ENCODE assay signal across 19 cellular contexts in genomic region chr19:6242677-6243076, GRCh38. TPM values are rescaled to one million over a fixed set of nuclear protein-coding genes. Genes with fewer than 3 reads are reported as not detected.
A peak's percentile ranks its signal among the peaks of the same experiment; 100 is the strongest.
DNase-seq lines count a peak whose midpoint lies in the region; ATAC-seq, FAIRE-seq and TF ChIP-seq lines count a peak whose summit lies in the region.
"Had no signal": no experiment of that assay in that cellular context is flagged by ENCODE, and none has a peak within 500 bp of the region (broad histone marks: within the 10 kb centered on the region; RNA-seq: fewer than 3 reads in every experiment).

No MANE protein-coding gene starts in this region.

- H3K27ac ChIP-seq in HepG2 (ENCODE audit: extremely low read length, insufficient read depth, low read length) (peak overlapping the region; percentile 74), stomach (peak overlapping the region in 3 of 5 donors; percentile 28 to 56 (median 52)), esophagus squamous epithelium (peak overlapping the region in 1 of 4 donors; percentile 46), colonic mucosa (no peak overlapping the region)
- H3K27ac ChIP-seq: parathyroid adenoma had no signal

- TF ChIP-seq POLR2A in HepG2 (IDR thresholded peaks at IDR 0.05; ENCODE audit: insufficient read depth in 1 of 2, low read depth in 2 of 2, low read length in 2 of 2) (no peak), stomach (IDR thresholded peaks at IDR 0.05) (no peak), esophagus squamous epithelium (IDR thresholded peaks at IDR 0.05) (no peak)

- H3K79me2 ChIP-seq in HepG2 (ENCODE audit: insufficient read depth, low read length) = peaks cover 66% of the 10 kb centered on the region

- H3K4me3 ChIP-seq in HepG2 (replicated peaks in 1 of 3; ENCODE audit: insufficient read depth in 1 of 3, low read depth in 2 of 3, low read length in 3 of 3) (no peak overlapping the region), stomach (no peak overlapping the region), esophagus squamous epithelium (no peak overlapping the region), colonic mucosa (no peak overlapping the region)

- CTCF ChIA-PET in activated naive CD4-positive, alpha-beta T cell treated with anti-CD3 and anti-CD28 coated beads, Interleukin-2, amount 10 ng/mL, durations not matched to agents 7 days and 5 days (lab: Charles Lee) = interaction anchor here (1.0 kb wide), 1 partner anchor 24 kb away, joined by 3 read pairs; no protein-coding TSS in a partner anchor
- CTCF ChIA-PET in activated naive CD4-positive, alpha-beta T cell treated with anti-CD3 and anti-CD28 coated beads for 36 hours (lab: Charles Lee) = no interaction called here
- CTCF ChIA-PET in activated CD8-positive, alpha-beta T cell treated with anti-CD3 and anti-CD28 coated beads, Interleukin-2, amount 10 ng/mL, durations not matched to agents 7 days and 5 days (lab: Charles Lee) = interaction anchor here (1.3 kb wide), 1 partner anchor 18 kb away, joined by 3 read pairs; no protein-coding TSS in a partner anchor
- CTCF ChIA-PET in HepG2 (lab: Yijun Ruan, JAX; ENCODE audit: low intra/inter-chr PET ratio, low total read pairs) = no interaction called here

- DNase-seq in activated naive CD4-positive, alpha-beta T cell treated with anti-CD3 and anti-CD28 coated beads, Interleukin-2, amount 10 ng/mL, durations not matched to agents 7 days and 5 days = no peak
- no peak for DNase-seq in activated naive CD4-positive, alpha-beta T cell treated with anti-CD3 and anti-CD28 coated beads for 36 hours
- DNase-seq in activated CD8-positive, alpha-beta T cell treated with anti-CD3 and anti-CD28 coated beads, Interleukin-2, amount 10 ng/mL, durations not matched to agents 7 days and 5 days = no peak
- DNase-seq in HepG2 (ENCODE audit: low spot score) (no peak), stomach (no peak), esophagus squamous epithelium (lab: John Stamatoyannopoulos, UW) (no peak), colonic mucosa (no peak), NCI-H2171 (lab: John Stamatoyannopoulos, UW) (no peak)
- DNase-seq: activated B cell treated with CpG ODN at 0.5 μM for 24 hours; activated CD8-positive, alpha-beta memory T cell treated with anti-CD3 and anti-CD28 coated beads, Interleukin-2, amount 50 U/mL, for 4 hours; GOT3; hypothalamus; left colon; NCI-H1417 treated with DMSO at 0.1 percent for 48 hours; SHP77 treated with DMSO at 0.1 percent for 48 hours; stimulated activated naive CD4-positive, alpha-beta T cell treated with Interleukin-2 at 50 U/mL for 16 hours had no signal

- no peak overlapping the region for H2AFZ ChIP-seq in HepG2 (ENCODE audit: low read length)
- H2AFZ ChIP-seq: parathyroid adenoma had no signal

- no peaks in the 10 kb centered on the region for H3K9me3 Mint-ChIP-seq in activated naive CD4-positive, alpha-beta T cell treated with anti-CD3 and anti-CD28 coated beads, Interleukin-2, amount 10 ng/mL, durations not matched to agents 7 days and 5 days
- no peaks in the 10 kb centered on the region for H3K9me3 Mint-ChIP-seq in activated naive CD4-positive, alpha-beta T cell treated with anti-CD3 and anti-CD28 coated beads for 36 hours
- no peaks in the 10 kb centered on the region for H3K9me3 Mint-ChIP-seq in activated CD8-positive, alpha-beta T cell treated with anti-CD3 and anti-CD28 coated beads, Interleukin-2, amount 10 ng/mL, durations not matched to agents 7 days and 5 days (ENCODE audit: insufficient read depth)
- H3K9me3 Mint-ChIP-seq: activated naive CD4-positive, alpha-beta T cell treated with anti-CD3 and anti-CD28 coated beads, Interleukin-2, amount 50 U/mL, for 24 hours had no signal

- H3K4me3 Mint-ChIP-seq in activated naive CD4-positive, alpha-beta T cell treated with anti-CD3 and anti-CD28 coated beads, Interleukin-2, amount 10 ng/mL, durations not matched to agents 7 days and 5 days = no peak overlapping the region
- H3K4me3 Mint-ChIP-seq in activated naive CD4-positive, alpha-beta T cell treated with anti-CD3 and anti-CD28 coated beads for 36 hours = no peak overlapping the region
- no peak overlapping the region for H3K4me3 Mint-ChIP-seq in activated CD8-positive, alpha-beta T cell treated with anti-CD3 and anti-CD28 coated beads, Interleukin-2, amount 10 ng/mL, durations not matched to agents 7 days and 5 days
- H3K4me3 Mint-ChIP-seq: activated B cell treated with CpG ODN at 0.5 μM for 24 hours; activated naive CD4-positive, alpha-beta T cell treated with anti-CD3 and anti-CD28 coated beads, Interleukin-2, amount 50 U/mL, for 24 hours had no signal

- no TSS peak for BruUV-seq in HepG2 (replicated peaks; lab: Mats Ljungman, UMichigan)

- H3K27ac Mint-ChIP-seq in activated naive CD4-positive, alpha-beta T cell treated with anti-CD3 and anti-CD28 coated beads, Interleukin-2, amount 10 ng/mL, durations not matched to agents 7 days and 5 days = peak overlapping the region; percentile 16
- no peak overlapping the region for H3K27ac Mint-ChIP-seq in activated naive CD4-positive, alpha-beta T cell treated with anti-CD3 and anti-CD28 coated beads for 36 hours
- H3K27ac Mint-ChIP-seq in activated CD8-positive, alpha-beta T cell treated with anti-CD3 and anti-CD28 coated beads, Interleukin-2, amount 10 ng/mL, durations not matched to agents 7 days and 5 days = peak overlapping the region; percentile 55
- H3K27ac Mint-ChIP-seq: activated B cell treated with CpG ODN at 0.5 μM for 24 hours; activated naive CD4-positive, alpha-beta T cell treated with anti-CD3 and anti-CD28 coated beads, Interleukin-2, amount 50 U/mL, for 24 hours had no signal

- intact Hi-C loops in activated naive CD4-positive, alpha-beta T cell treated with anti-CD3 and anti-CD28 coated beads for 36 hours (cut with micrococcal nuclease) = no loop called here
- intact Hi-C loops in HepG2 (cut with micrococcal nuclease; ENCODE audit: unreplicated experiment) (no loop called here), stomach (cut with DNase I; ENCODE audit: low total_unique reads) (no loop called here), esophagus squamous epithelium (cut with DNase I) (no loop called here), colonic mucosa (cut with DNase I) (no loop called here)

- no peaks in the 10 kb centered on the region for H3K27me3 Mint-ChIP-seq in activated naive CD4-positive, alpha-beta T cell treated with anti-CD3 and anti-CD28 coated beads, Interleukin-2, amount 10 ng/mL, durations not matched to agents 7 days and 5 days
- H3K27me3 Mint-ChIP-seq in activated naive CD4-positive, alpha-beta T cell treated with anti-CD3 and anti-CD28 coated beads for 36 hours (ENCODE audit: low read depth) = no peaks in the 10 kb centered on the region
- H3K27me3 Mint-ChIP-seq in activated CD8-positive, alpha-beta T cell treated with anti-CD3 and anti-CD28 coated beads, Interleukin-2, amount 10 ng/mL, durations not matched to agents 7 days and 5 days (ENCODE audit: low read depth) = no peaks in the 10 kb centered on the region
- H3K27me3 Mint-ChIP-seq: activated B cell treated with CpG ODN at 0.5 μM for 24 hours; activated naive CD4-positive, alpha-beta T cell treated with anti-CD3 and anti-CD28 coated beads, Interleukin-2, amount 50 U/mL, for 24 hours had no signal

- H3K36me3 ChIP-seq in HepG2 (replicated peaks in 1 of 2; ENCODE audit: control insufficient read depth in 1 of 2, insufficient read depth in 2 of 2, low read length in 2 of 2) (peaks cover 4 to 12% of the 10 kb centered on the region in 2 experiments; a peak in 3 of 5 replicates), stomach (peaks cover 0 to 4% (median 0%) of the 10 kb centered on the region in 4 donors), esophagus squamous epithelium (peaks cover 0 to 20% (median 0%) of the 10 kb centered on the region in 3 donors), colonic mucosa (no peaks in the 10 kb centered on the region)

- no peak overlapping the region for H3K4me2 ChIP-seq in HepG2 (ENCODE audit: low read depth, low read length)

- H3K4me1 ChIP-seq in HepG2 (ENCODE audit: insufficient read depth, low read length) (peaks cover 64% of the 10 kb centered on the region), stomach (peaks cover 40 to 81% (median 54%) of the 10 kb centered on the region in 4 donors), esophagus squamous epithelium (peaks cover 38 to 69% (median 45%) of the 10 kb centered on the region in 3 donors), colonic mucosa (no peaks in the 10 kb centered on the region)

- peak overlapping the region; percentile 43; the same call in 1 of the 2 replicates for H3K9ac ChIP-seq in HepG2 (ENCODE audit: insufficient read depth, low read depth, low read length)
- no peak overlapping the region for H3K9ac ChIP-seq in colonic mucosa (ENCODE audit: low read depth in 2 of 2, low read length in 2 of 2)
- H3K9ac ChIP-seq: parathyroid adenoma had no signal

- peaks cover 30% of the 10 kb centered on the region for H3K4me1 Mint-ChIP-seq in activated naive CD4-positive, alpha-beta T cell treated with anti-CD3 and anti-CD28 coated beads, Interleukin-2, amount 10 ng/mL, durations not matched to agents 7 days and 5 days
- peaks cover 45% of the 10 kb centered on the region for H3K4me1 Mint-ChIP-seq in activated naive CD4-positive, alpha-beta T cell treated with anti-CD3 and anti-CD28 coated beads for 36 hours (ENCODE audit: low read depth)
- H3K4me1 Mint-ChIP-seq in activated CD8-positive, alpha-beta T cell treated with anti-CD3 and anti-CD28 coated beads, Interleukin-2, amount 10 ng/mL, durations not matched to agents 7 days and 5 days (ENCODE audit: low read depth) = peaks cover 38% of the 10 kb centered on the region

- POLR2A ChIA-PET in activated CD8-positive, alpha-beta T cell treated with anti-CD3 and anti-CD28 coated beads, Interleukin-2, amount 10 ng/mL, durations not matched to agents 7 days and 5 days (lab: Charles Lee) = no interaction called here
- POLR2A ChIA-PET in HepG2 (lab: Yijun Ruan, JAX) = no interaction called here

- H3K9me3 ChIP-seq in HepG2 (ENCODE audit: low read length) (no peaks in the 10 kb centered on the region), stomach (no peaks in the 10 kb centered on the region), esophagus squamous epithelium (no peaks in the 10 kb centered on the region), colonic mucosa (no peaks in the 10 kb centered on the region)

- no peak for TF ChIP-seq CTCF in HepG2 (CRISPR knock-in tag; IDR thresholded peaks at IDR 0.05)
- TF ChIP-seq CTCF in stomach (IDR thresholded peaks at IDR 0.05) = no peak
- TF ChIP-seq CTCF in esophagus squamous epithelium (IDR thresholded peaks at IDR 0.05) = no peak
- TF ChIP-seq CTCF in colonic mucosa (IDR thresholded peaks at IDR 0.05) = no peak

- H4K20me1 ChIP-seq in HepG2 (ENCODE audit: insufficient read depth, low read length) = peaks cover 9% of the 10 kb centered on the region

- 93% methylated on average over 8 of the region's 10 CpGs for WGBS in HepG2 (ENCODE audit: low lambda C conversion rate)
- WGBS in stomach, 5 donors = 63 to 77% (median 68%) methylated on average over 10 of the region's 10 CpGs
- WGBS in esophagus squamous epithelium, 2 donors = 59 to 67% methylated on average over 3 to 7 of the region's 10 CpGs

- H3K27me3 ChIP-seq in HepG2 (ENCODE audit: control insufficient read depth in 1 of 2, insufficient read depth in 2 of 2, low read length in 2 of 2) (no peaks in the 10 kb centered on the region), stomach (no peaks in the 10 kb centered on the region), esophagus squamous epithelium (no peaks in the 10 kb centered on the region), colonic mucosa (no peaks in the 10 kb centered on the region)

- ATAC-seq in activated CD8-positive, alpha-beta T cell treated with anti-CD3 and anti-CD28 coated beads, Interleukin-2, amount 10 ng/mL, durations not matched to agents 7 days and 5 days = no peak
- ATAC-seq in HepG2 = no peak
- ATAC-seq: left colon had no signal

- FAIRE-seq in HepG2 (lab: Jason Lieb, UNC) = no peak
- FAIRE-seq: urothelium cell line had no signal

- peaks cover 10% of the 10 kb centered on the region for H3K36me3 Mint-ChIP-seq in activated naive CD4-positive, alpha-beta T cell treated with anti-CD3 and anti-CD28 coated beads, Interleukin-2, amount 10 ng/mL, durations not matched to agents 7 days and 5 days
- peaks cover 18% of the 10 kb centered on the region for H3K36me3 Mint-ChIP-seq in activated naive CD4-positive, alpha-beta T cell treated with anti-CD3 and anti-CD28 coated beads for 36 hours (ENCODE audit: low read depth)
- H3K36me3 Mint-ChIP-seq in activated CD8-positive, alpha-beta T cell treated with anti-CD3 and anti-CD28 coated beads, Interleukin-2, amount 10 ng/mL, durations not matched to agents 7 days and 5 days (ENCODE audit: low read depth) = peaks cover 26% of the 10 kb centered on the region
- H3K36me3 Mint-ChIP-seq: activated naive CD4-positive, alpha-beta T cell treated with anti-CD3 and anti-CD28 coated beads, Interleukin-2, amount 50 U/mL, for 24 hours had no signal

- TF ChIP-seq EP300 in HepG2 (IDR thresholded peaks at IDR 0.05; ENCODE audit: low read depth in 2 of 2, low read length in 2 of 2) (no peak), HepG2 (CRISPR knock-in tag; IDR thresholded peaks at IDR 0.05; ENCODE audit: borderline replicate concordance) (no peak), stomach (IDR thresholded peaks at IDR 0.05) (no peak)

- in situ Hi-C loops in HepG2 (cut with HindIII; ENCODE audit: extremely low pct_ligation_motif_present, low pct_unique_long_range_greater_than_20kb) = no loop called here

- TF ChIP-seq RAD21 in HepG2 (CRISPR knock-in tag; IDR thresholded peaks at IDR 0.05) = no peak

RNA-seq across cellular contexts. Expression of gene MLLT1, which starts 37.1 kb away (rescaled TPM):
- 10 to 100 TPM; 30.6 to 31.3 TPM for total RNA-seq in activated naive CD4-positive, alpha-beta T cell treated with anti-CD3 and anti-CD28 coated beads for 36 hours
- 10 to 100 TPM; 37.3 to 48.7 TPM for total RNA-seq in activated CD8-positive, alpha-beta T cell treated with anti-CD3 and anti-CD28 coated beads, Interleukin-2, amount 10 ng/mL, durations not matched to agents 7 days and 5 days
- total RNA-seq in HepG2 (2016; rRNA removed; fragmentation: Illumina TruSeq; extraction: Trizol) = 11.6 and 12.2 TPM in 2 replicates
- total RNA-seq in HepG2 (2016; cell fraction: cytosol; rRNA removed; fragmentation: Illumina TruSeq; extraction: Trizol; ENCODE audit: low read depth) = 8.6 and 9.6 TPM in 2 replicates
- 9.5 and 12.5 TPM in 2 replicates for total RNA-seq in HepG2 (2016; cell fraction: insoluble cytoplasmic fraction; rRNA removed; fragmentation: Illumina TruSeq; extraction: Trizol)
- total RNA-seq in HepG2 (2016; cell fraction: membrane; rRNA removed; fragmentation: Illumina TruSeq; extraction: Trizol) = 12.7 and 15.3 TPM in 2 replicates
- 8.8 and 10.0 TPM in 2 replicates for total RNA-seq in HepG2 (2016; cell fraction: nucleus; rRNA removed; fragmentation: Illumina TruSeq; extraction: Trizol)
- polyA plus RNA-seq in HepG2 (2011; rRNA removed) = 11.7 and 12.7 TPM in 2 replicates
- polyA plus RNA-seq in HepG2 (2011; cell fraction: cytosol; rRNA removed) = 7.4 and 11.8 TPM in 2 replicates
- 27.2 and 40.6 TPM in 2 replicates for polyA plus RNA-seq in HepG2 (2011; cell fraction: nucleus; rRNA removed)
- polyA plus RNA-seq in HepG2 (2012) = 11.3 and 13.5 TPM in 2 replicates
- polyA plus RNA-seq in HepG2 (2016; cell fraction: cytosol; fragmentation: Illumina TruSeq; extraction: Trizol; ENCODE audit: low read depth) = 4.7 and 6.0 TPM in 2 replicates
- polyA plus RNA-seq in HepG2 (2016; cell fraction: insoluble cytoplasmic fraction; fragmentation: Illumina TruSeq; extraction: Trizol; ENCODE audit: low read depth) = 21.6 and 27.3 TPM in 2 replicates
- polyA plus RNA-seq in HepG2 (2016; cell fraction: membrane; fragmentation: Illumina TruSeq; extraction: Trizol; ENCODE audit: low read depth) = 15.1 and 15.5 TPM in 2 replicates
- 29.9 and 38.7 TPM in 2 replicates for polyA plus RNA-seq in HepG2 (2016; cell fraction: nucleus; fragmentation: Illumina TruSeq; extraction: Trizol; ENCODE audit: insufficient read depth, low read depth)
- 22.8 and 26.1 TPM in 2 replicates for polyA minus RNA-seq in HepG2 (2011; rRNA and poly(A)+ RNA removed; ENCODE audit: low replicate concordance)
- polyA minus RNA-seq in HepG2 (2011; cell fraction: cytosol; rRNA and poly(A)+ RNA removed) = 20.7 and 22.7 TPM in 2 replicates
- 5.4 and 5.6 TPM in 2 replicates for polyA minus RNA-seq in HepG2 (2011; cell fraction: nucleus; rRNA and poly(A)+ RNA removed)
- 10 to 100 TPM in 3 of 5 donors, 1 to 10 TPM in 2; 3.1 to 30.4 (median 16.7) TPM for total RNA-seq in stomach
- 10 to 100 TPM; 21.2 to 33.8 (median 27.4) TPM for polyA plus RNA-seq in stomach
- 10 to 100 TPM; 10.3 to 20.1 (median 12.7) TPM for total RNA-seq in esophagus squamous epithelium
- 10 to 100 TPM; 26.4 to 59.2 TPM for total RNA-seq in colonic mucosa

Comparison
In these comparisons a context has a peak if more than half of its experiments do, and no peak if none do; other contexts are left out.
1. CTCF ChIA-PET loops: an anchor here in activated naive CD4-positive, alpha-beta T cell treated with anti-CD3 and anti-CD28 coated beads, Interleukin-2, amount 10 ng/mL, durations not matched to agents 7 days and 5 days (1.0 kb wide) and activated CD8-positive, alpha-beta T cell treated with anti-CD3 and anti-CD28 coated beads, Interleukin-2, amount 10 ng/mL, durations not matched to agents 7 days and 5 days (1.3 kb wide); none called in activated naive CD4-positive, alpha-beta T cell treated with anti-CD3 and anti-CD28 coated beads for 36 hours and HepG2.